18 cellular contexts compared by ENCODE assay signal in genomic region chr1:165837838-165838364, GRCh38.
"Had no signal": no experiment of that assay in that cellular context is flagged by ENCODE, and none has a peak within 500 bp of the region (broad histone marks: within the 10 kb centered on the region; RNA-seq: fewer than 3 reads in every experiment).

No MANE protein-coding gene starts in this region.

- ATAC-seq: activated naive CD4-positive, alpha-beta T cell treated with anti-CD3 and anti-CD28 coated beads, Interleukin-2, amount 50 U/mL, for 72 hours; left ventricle myocardium superior; stimulated activated naive CD8-positive, alpha-beta T cell treated with anti-CD3 and anti-CD28 coated beads, Interleukin-15, amount 100 ng/mL, for 72 hours had no signal

- H3K4me1 ChIP-seq: testis had no signal

- H3K27ac Mint-ChIP-seq: activated CD4-positive, alpha-beta T cell treated with anti-CD3 and anti-CD28 coated beads, Interleukin-2, amount 10 ng/mL, durations not matched to agents 7 days and 5 days; activated naive CD4-positive, alpha-beta T cell treated with anti-CD3 and anti-CD28 coated beads, Interleukin-2, amount 50 U/mL, for 72 hours; brain had no signal

- H3K36me3 ChIP-seq: esophagus squamous epithelium, heart left ventricle had no signal

- H3K4me3 ChIP-seq: esophagus squamous epithelium, heart left ventricle, testis had no signal

- H3K4me3 Mint-ChIP-seq: activated CD4-positive, alpha-beta T cell treated with anti-CD3 and anti-CD28 coated beads, Interleukin-2, amount 10 ng/mL, durations not matched to agents 7 days and 5 days; brain; dendritic cell treated with granulocyte-macrophage colony-stimulating factor and Interleukin-4, amounts not matched to agents 40 ng/mL and 50 ng/mL, for 4 days; stimulated activated naive CD8-positive, alpha-beta T cell treated with anti-CD3 and anti-CD28 coated beads, Interleukin-15, amount 100 ng/mL, for 72 hours had no signal

- H3K27me3 Mint-ChIP-seq: activated CD4-positive, alpha-beta T cell treated with anti-CD3 and anti-CD28 coated beads, Interleukin-2, amount 10 ng/mL, durations not matched to agents 7 days and 5 days; brain; dendritic cell treated with granulocyte-macrophage colony-stimulating factor and Interleukin-4, amounts not matched to agents 40 ng/mL and 50 ng/mL, for 4 days; stimulated activated naive CD8-positive, alpha-beta T cell treated with anti-CD3 and anti-CD28 coated beads, Interleukin-15, amount 100 ng/mL, for 72 hours had no signal

- H3K27me3 ChIP-seq: esophagus squamous epithelium, heart left ventricle, testis had no signal

- H3K27ac ChIP-seq: esophagus squamous epithelium, heart left ventricle, testis had no signal

- H3K9me3 ChIP-seq: esophagus squamous epithelium, heart left ventricle, testis had no signal

- H3K9me3 Mint-ChIP-seq: activated CD4-positive, alpha-beta T cell treated with anti-CD3 and anti-CD28 coated beads, Interleukin-2, amount 10 ng/mL, durations not matched to agents 7 days and 5 days; activated naive CD4-positive, alpha-beta T cell treated with anti-CD3 and anti-CD28 coated beads, Interleukin-2, amount 50 U/mL, for 72 hours; dendritic cell treated with granulocyte-macrophage colony-stimulating factor and Interleukin-4, amounts not matched to agents 40 ng/mL and 50 ng/mL, for 4 days; stimulated activated naive CD8-positive, alpha-beta T cell treated with anti-CD3 and anti-CD28 coated beads, Interleukin-15, amount 100 ng/mL, for 72 hours had no signal

- FAIRE-seq: endometrium, frontal cortex, islet of Langerhans had no signal

- DNase-seq: activated CD4-positive, alpha-beta T cell treated with anti-CD3 and anti-CD28 coated beads, Interleukin-2, amount 10 ng/mL, durations not matched to agents 7 days and 5 days; activated effector memory CD4-positive, alpha-beta T cell treated with anti-CD3 and anti-CD28 coated beads, Interleukin-2, amount 50 U/mL, for 16 hours; activated T-cell treated with anti-CD3 and anti-CD28 coated beads for 4 hours; amniotic stem cell; esophagus squamous epithelium; heart left ventricle; left ventricle myocardium superior; stimulated activated CD4-positive, alpha-beta T cell treated with anti-CD3 and anti-CD28 coated beads, Interleukin-4, amount 100 ng/mL, for 1 hour; stimulated activated CD8-positive, alpha-beta memory T cell treated with anti-CD3 and anti-CD28 coated beads, Interleukin-4, amount 100 ng/mL, for 48 hours; stimulated activated naive CD8-positive, alpha-beta T cell treated with anti-CD3 and anti-CD28 coated beads, Interleukin-15, amount 100 ng/mL, for 72 hours; T-helper 1 cell; testis had no signal
